ENCODE assay signal across 10 cellular contexts in genomic region chr1:169604781-169605560, GRCh38. TPM values are rescaled to one million over a fixed set of nuclear protein-coding genes. Genes with fewer than 3 reads are reported as not detected.
DNase-seq lines count a peak whose midpoint lies in the region; ATAC-seq and TF ChIP-seq lines count a peak whose summit lies in the region.
"Had no signal": no experiment of that assay in that cellular context is flagged by ENCODE, and none has a peak within 500 bp of the region (broad histone marks: within the 10 kb centered on the region; RNA-seq: fewer than 3 reads in every experiment).

No MANE protein-coding gene starts in this region.

- no peak for TF ChIP-seq CTCF in omental fat pad (IDR thresholded peaks at IDR 0.05)

- H3K27ac Mint-ChIP-seq in T-cell: peak overlapping the region; percentile 83 to 90
- peak overlapping the region; percentile 57 for H3K27ac Mint-ChIP-seq in activated naive CD8-positive, alpha-beta T cell treated with anti-CD3 and anti-CD28 coated beads for 36 hours
- no peak overlapping the region for H3K27ac Mint-ChIP-seq in stimulated activated effector memory CD8-positive, alpha-beta T cell treated with anti-CD3 and anti-CD28 coated beads, Interleukin-12 subunit alpha, Interleukin-12 subunit beta, amount 100 ng/mL, for 72 hours

- no peaks in the 10 kb centered on the region for H3K27me3 Mint-ChIP-seq in T-cell
- H3K27me3 Mint-ChIP-seq in activated naive CD8-positive, alpha-beta T cell treated with anti-CD3 and anti-CD28 coated beads for 36 hours: no peaks in the 10 kb centered on the region

- ATAC-seq in HG02610 (IDR thresholded peaks at IDR 0.05; ENCODE audit: unreplicated experiment) (peak; percentile 46), T-cell (replicated peaks in 1 of 4) (peak; percentile 88 to 93 (median 88)), GM21528 (IDR thresholded peaks at IDR 0.05; ENCODE audit: low FRiP score, unreplicated experiment) (no peak), HG03469 (IDR thresholded peaks at IDR 0.05; ENCODE audit: unreplicated experiment) (no peak), omental fat pad (ENCODE audit: low FRiP score) (no peak)
- ATAC-seq in stimulated activated effector memory CD8-positive, alpha-beta T cell treated with anti-CD3 and anti-CD28 coated beads, Interleukin-12 subunit alpha, Interleukin-12 subunit beta, amount 100 ng/mL, for 72 hours: peak; percentile 92

- peak; percentile 26 to 88 (median 63) for DNase-seq in T-cell
- peak; percentile 28 for DNase-seq in activated naive CD8-positive, alpha-beta T cell treated with anti-CD3 and anti-CD28 coated beads for 36 hours
- peak in 1 of 2 donors; percentile 61 for DNase-seq in stimulated activated effector memory CD8-positive, alpha-beta T cell treated with anti-CD3 and anti-CD28 coated beads, Interleukin-12 subunit alpha, Interleukin-12 subunit beta, amount 100 ng/mL, for 72 hours (ENCODE audit: low spot score in 2 of 2)
- no peak for DNase-seq in hepatic stellate cell (ENCODE audit: low spot score)
- DNase-seq in omental fat pad (ENCODE audit: low spot score): no peak
- DNase-seq: SHP77 treated with DMSO at 0.1 percent for 48 hours had no signal

- H3K4me3 Mint-ChIP-seq in T-cell: peak overlapping the region; percentile 1 to 58 (median 50)
- H3K4me3 Mint-ChIP-seq in activated naive CD8-positive, alpha-beta T cell treated with anti-CD3 and anti-CD28 coated beads for 36 hours: peak overlapping the region; percentile 4
- H3K4me3 Mint-ChIP-seq in stimulated activated effector memory CD8-positive, alpha-beta T cell treated with anti-CD3 and anti-CD28 coated beads, Interleukin-12 subunit alpha, Interleukin-12 subunit beta, amount 100 ng/mL, for 72 hours: no peak overlapping the region
- H3K4me3 Mint-ChIP-seq: neural crest cell had no signal

- CTCF ChIA-PET in T-cell (lab: Charles Lee): interaction anchor here (0.7 to 1.4 kb wide), 4 partner anchors 19 to 107 kb away, joined by 4 to 7 read pairs (median 5); partner anchors contain the start of gene F5 (in 1 of the 2)

- H3K9me3 Mint-ChIP-seq in T-cell: no peaks in the 10 kb centered on the region
- H3K9me3 Mint-ChIP-seq in activated naive CD8-positive, alpha-beta T cell treated with anti-CD3 and anti-CD28 coated beads for 36 hours: peaks cover 3% of the 10 kb centered on the region
- H3K9me3 Mint-ChIP-seq in stimulated activated effector memory CD8-positive, alpha-beta T cell treated with anti-CD3 and anti-CD28 coated beads, Interleukin-12 subunit alpha, Interleukin-12 subunit beta, amount 100 ng/mL, for 72 hours: no peaks in the 10 kb centered on the region
- H3K9me3 Mint-ChIP-seq: neural crest cell had no signal

- no peaks in the 10 kb centered on the region for H3K36me3 Mint-ChIP-seq in T-cell
- peaks cover 14% of the 10 kb centered on the region for H3K36me3 Mint-ChIP-seq in activated naive CD8-positive, alpha-beta T cell treated with anti-CD3 and anti-CD28 coated beads for 36 hours
- H3K36me3 Mint-ChIP-seq in stimulated activated effector memory CD8-positive, alpha-beta T cell treated with anti-CD3 and anti-CD28 coated beads, Interleukin-12 subunit alpha, Interleukin-12 subunit beta, amount 100 ng/mL, for 72 hours: peaks cover 7% of the 10 kb centered on the region

- POLR2A ChIA-PET in T-cell (lab: Charles Lee): interaction anchor here in 1 of 2 donors (0.6 to 0.7 kb wide), 2 partner anchors 24 to 122 kb away, joined by 3 read pairs; no protein-coding TSS in a partner anchor

- H3K4me1 Mint-ChIP-seq in T-cell: peaks cover 63 to 75% (median 70%) of the 10 kb centered on the region in 3 donors
- H3K4me1 Mint-ChIP-seq in activated naive CD8-positive, alpha-beta T cell treated with anti-CD3 and anti-CD28 coated beads for 36 hours: peaks cover 47% of the 10 kb centered on the region
- H3K4me1 Mint-ChIP-seq in stimulated activated effector memory CD8-positive, alpha-beta T cell treated with anti-CD3 and anti-CD28 coated beads, Interleukin-12 subunit alpha, Interleukin-12 subunit beta, amount 100 ng/mL, for 72 hours: peaks cover 45% of the 10 kb centered on the region
- H3K4me1 Mint-ChIP-seq: neural crest cell had no signal

RNA-seq across cellular contexts. Expression of gene F5, which starts 18.7 kb away (rescaled TPM):
- total RNA-seq in T-cell (1 to 10 TPM; 4.2 to 9.7 (median 8.5) TPM), omental fat pad (1 to 10 TPM; 1.4 to 5.0 (median 3.7) TPM)
- total RNA-seq in activated naive CD8-positive, alpha-beta T cell treated with anti-CD3 and anti-CD28 coated beads for 36 hours: 10 to 100 TPM; 39.7 to 40.1 TPM
- total RNA-seq: neural crest cell had no signal

RNA-seq across cellular contexts. Expression of gene SELP, which starts 25.0 kb away (rescaled TPM):
- total RNA-seq in T-cell (1 to 10 TPM; 1.3 to 3.4 (median 1.9) TPM), omental fat pad (10 to 100 TPM in 3 of 4 donors, 1 to 10 TPM in 1; 8.2 to 74.5 (median 27.5) TPM)
- 1 to 10 TPM in 1 of 2 experiments, under 1 TPM in 1; 0.42 to 1.1 TPM for total RNA-seq in activated naive CD8-positive, alpha-beta T cell treated with anti-CD3 and anti-CD28 coated beads for 36 hours
- total RNA-seq: neural crest cell had no signal

Comparison
In these comparisons a context has a peak if more than half of its experiments do, and no peak if none do; other contexts are left out.
1. ATAC-seq: peak in HG02610 (single experiment), T-cell (4 of 4) and stimulated activated effector memory CD8-positive, alpha-beta T cell treated with anti-CD3 and anti-CD28 coated beads, Interleukin-12 subunit alpha, Interleukin-12 subunit beta, amount 100 ng/mL, for 72 hours (single experiment); none in GM21528 (single experiment), HG03469 (single experiment) and omental fat pad (single experiment).
2. DNase-seq: peak in T-cell (34 of 34) and activated naive CD8-positive, alpha-beta T cell treated with anti-CD3 and anti-CD28 coated beads for 36 hours (single experiment); none in hepatic stellate cell (single experiment) and omental fat pad (single experiment).